1 cellular context compared by ENCODE assay signal in genomic region chr5:143679777-143680176, GRCh38.
TF ChIP-seq lines count a peak whose summit lies in the region.

No MANE protein-coding gene starts in this region.

TF ChIP-seq in HepG2, 621 proteins besides CTCF, POLR2A, EP300 and RAD21 (continued from another document and continues in another):
- TF ChIP-seq CSRNP1 (CRISPR knock-in tag; IDR thresholded peaks at IDR 0.05) (no peak), PHF5A (CRISPR knock-in tag; IDR thresholded peaks at IDR 0.05; ENCODE audit: low read depth, unreplicated experiment) (no peak), AHDC1 (CRISPR knock-in tag; IDR thresholded peaks at IDR 0.05; ENCODE audit: borderline replicate concordance) (peak; percentile 43; the same call in 1 of the 2 replicates), TBP (CRISPR knock-in tag; IDR thresholded peaks at IDR 0.05) (no peak), TCF7 (IDR thresholded peaks at IDR 0.05; ENCODE audit: low read depth) (peak; percentile 21; the same call in 1 of the 2 replicates), TEAD3 (CRISPR knock-in tag; optimal IDR thresholded peaks at IDR 0.05; ENCODE audit: borderline replicate concordance) (peak; percentile 47), ZNF180 (CRISPR knock-in tag; IDR thresholded peaks at IDR 0.05; ENCODE audit: borderline replicate concordance, low read depth) (no peak), CHCHD3 (CRISPR knock-in tag; IDR thresholded peaks at IDR 0.05) (no peak), IKZF5 (CRISPR knock-in tag; IDR thresholded peaks at IDR 0.05) (peak; percentile 34; the same call in 1 of the 2 replicates), ZNF431 (CRISPR knock-in tag; IDR thresholded peaks at IDR 0.05; ENCODE audit: borderline replicate concordance, low read depth) (no peak), NR1H2 (CRISPR knock-in tag; IDR thresholded peaks at IDR 0.05; ENCODE audit: borderline replicate concordance, low read depth) (no peak), RNF2 (conservative IDR thresholded peaks at IDR 0.05; ENCODE audit: low read depth) (no peak), ZBTB38 (CRISPR knock-in tag; IDR thresholded peaks at IDR 0.05) (no peak), ATF4 (CRISPR knock-in tag; IDR thresholded peaks at IDR 0.05) (peak in 1 of 2 experiments; percentile 64; a peak in 2 of 4 replicates), NFRKB (IDR thresholded peaks at IDR 0.05) (no peak), ZFP62 (CRISPR knock-in tag; IDR thresholded peaks at IDR 0.05) (no peak), KAT7 (CRISPR knock-in tag; IDR thresholded peaks at IDR 0.05; ENCODE audit: borderline replicate concordance) (no peak), JUND (CRISPR knock-in tag; IDR thresholded peaks at IDR 0.05) (no peak), PITX1 (CRISPR knock-in tag; IDR thresholded peaks at IDR 0.05) (no peak), PRDM10 (CRISPR knock-in tag; IDR thresholded peaks at IDR 0.05; ENCODE audit: low read depth) (0 out of 2 replicates have a peak, but pooled peaks have one; percentile 40), CHD4 (IDR thresholded peaks at IDR 0.05; ENCODE audit: borderline replicate concordance, low read length) (no peak), THAP9 (CRISPR knock-in tag; IDR thresholded peaks at IDR 0.05; ENCODE audit: borderline replicate concordance) (no peak), E2F2 (CRISPR knock-in tag; IDR thresholded peaks at IDR 0.05; ENCODE audit: borderline replicate concordance) (no peak), NFIB (CRISPR knock-in tag; IDR thresholded peaks at IDR 0.05; ENCODE audit: borderline replicate concordance) (no peak), ARID5B (CRISPR knock-in tag; IDR thresholded peaks at IDR 0.05) (peak; percentile 91), THRA (CRISPR knock-in tag; IDR thresholded peaks at IDR 0.05; ENCODE audit: borderline replicate concordance) (0 out of 2 replicates have a peak, but pooled peaks have one; percentile 28), PHF21A (CRISPR knock-in tag; IDR thresholded peaks at IDR 0.05) (no peak), RARA (CRISPR knock-in tag; IDR thresholded peaks at IDR 0.05) (peak; percentile 81), KDM2A (CRISPR knock-in tag; IDR thresholded peaks at IDR 0.05; ENCODE audit: borderline replicate concordance, low read depth) (no peak), FOXA3 (CRISPR knock-in tag; IDR thresholded peaks at IDR 0.05) (peak; percentile 82)
